10 cellular contexts compared by ENCODE assay signal in genomic region chrX:102765217-102765616, GRCh38. TPM values are rescaled to one million over a fixed set of nuclear protein-coding genes. Genes with fewer than 3 reads are reported as not detected.
DNase-seq lines count a peak whose midpoint lies in the region; ATAC-seq and TF ChIP-seq lines count a peak whose summit lies in the region.
"Had no signal": no experiment of that assay in that cellular context is flagged by ENCODE, and none has a peak within 500 bp of the region (broad histone marks: within the 10 kb centered on the region; RNA-seq: fewer than 3 reads in every experiment).

No MANE protein-coding gene starts in this region.

- H4K20me1 ChIP-seq in GM23338 (replicated peaks; ENCODE audit: insufficient read depth): no peaks in the 10 kb centered on the region

- no peak overlapping the region for H2AFZ ChIP-seq in GM23338

- H3K9me3 ChIP-seq in gastroesophageal sphincter (no peaks in the 10 kb centered on the region), upper lobe of left lung (no peaks in the 10 kb centered on the region)

- H3K4me1 Mint-ChIP-seq in HFFc6 (ENCODE audit: low read depth) (peaks cover 19% of the 10 kb centered on the region), GM23338 (peaks cover 4% of the 10 kb centered on the region; the same call in 1 of the 3 replicates)

- H3K27me3 Mint-ChIP-seq in HFFc6 (ENCODE audit: insufficient read depth) (no peaks in the 10 kb centered on the region), GM23338 (ENCODE audit: insufficient read depth, low read depth, poor library complexity) (peaks cover 4% of the 10 kb centered on the region)
- H3K27me3 Mint-ChIP-seq: central memory CD8-positive, alpha-beta T cell had no signal

- H3K9me3 Mint-ChIP-seq in HFFc6 (no peaks in the 10 kb centered on the region), GM23338 (no peaks in the 10 kb centered on the region)
- H3K9me3 Mint-ChIP-seq: activated T-cell treated with anti-CD3 and anti-CD28 coated beads, Interleukin-2, amount 50 U/mL, for 24 hours; central memory CD8-positive, alpha-beta T cell had no signal

- no peak overlapping the region for H3K4me2 ChIP-seq in GM23338

- TF ChIP-seq CTCF in HFFc6 (IDR thresholded peaks at IDR 0.05) (no peak), gastroesophageal sphincter (IDR thresholded peaks at IDR 0.05) (no peak), upper lobe of left lung (IDR thresholded peaks at IDR 0.05) (no peak), GM23338 (conservative IDR thresholded peaks at IDR 0.05; ENCODE audit: low read depth in 2 of 2) (no peak)

- H3K27ac ChIP-seq in gastroesophageal sphincter: peak overlapping the region in 2 of 4 donors; percentile 19 to 34
- H3K27ac ChIP-seq in upper lobe of left lung: peak overlapping the region in 3 of 4 donors; percentile 11 to 36 (median 16)
- no peak overlapping the region for H3K27ac ChIP-seq in GM23338 (ENCODE audit: low read depth)

- H3K27ac Mint-ChIP-seq in HFFc6 (peak overlapping the region; percentile 88), GM23338 (no peak overlapping the region)
- H3K27ac Mint-ChIP-seq: activated T-cell treated with anti-CD3 and anti-CD28 coated beads, Interleukin-2, amount 50 U/mL, for 24 hours; mesothelial cell of epicardium had no signal

- TF ChIP-seq POLR2A in gastroesophageal sphincter (IDR thresholded peaks at IDR 0.05) (no peak), upper lobe of left lung (IDR thresholded peaks at IDR 0.05) (no peak)

- 10 to 28% methylated on average over 1 to 2 of the region's 2 CpGs for WGBS in gastroesophageal sphincter (ENCODE audit: low coverage in 1 of 2), 2 donors
- 17 to 33% methylated on average over 1 to 2 of the region's 2 CpGs for WGBS in upper lobe of left lung, 2 donors

- no peaks in the 10 kb centered on the region for H3K27me3 ChIP-seq in gastroesophageal sphincter
- H3K27me3 ChIP-seq in upper lobe of left lung: no peaks in the 10 kb centered on the region
- H3K27me3 ChIP-seq in GM23338 (ENCODE audit: insufficient read depth): no peaks in the 10 kb centered on the region

- no peaks in the 10 kb centered on the region for H3K36me3 ChIP-seq in gastroesophageal sphincter
- no peaks in the 10 kb centered on the region for H3K36me3 ChIP-seq in upper lobe of left lung
- H3K36me3 ChIP-seq in GM23338 (ENCODE audit: insufficient read depth): no peaks in the 10 kb centered on the region

- TF ChIP-seq EP300 in gastroesophageal sphincter (IDR thresholded peaks at IDR 0.05) (no peak), upper lobe of left lung (IDR thresholded peaks at IDR 0.05) (no peak)

- DNase-seq in HFFc6: peak; percentile 69
- peak; percentile 45 for DNase-seq in amniotic stem cell (lab: John Stamatoyannopoulos, UW)
- DNase-seq in upper lobe of left lung: no peak
- no peak for DNase-seq in islet precursor cell
- no peak for DNase-seq in GM23338 (ENCODE audit: low spot score)
- DNase-seq: activated T-cell treated with anti-CD3 and anti-CD28 coated beads, Interleukin-2, amount 50 U/mL, for 24 hours had no signal

- ATAC-seq in gastroesophageal sphincter: peak; percentile 51
- ATAC-seq in upper lobe of left lung (ENCODE audit: low FRiP score in 2 of 2): no peak
- no peak for ATAC-seq in GM21786 (IDR thresholded peaks at IDR 0.05; ENCODE audit: unreplicated experiment)
- ATAC-seq in GM23338: no peak

- H3K9me2 ChIP-seq in GM23338 (ENCODE audit: insufficient read depth): no peaks in the 10 kb centered on the region

- H3F3A ChIP-seq in GM23338 (replicated peaks; ENCODE audit: low read depth): no peaks in the 10 kb centered on the region

- peaks cover 10% of the 10 kb centered on the region for H3K79me2 ChIP-seq in GM23338 (replicated peaks; ENCODE audit: insufficient read depth)

- H3K4me3 ChIP-seq in gastroesophageal sphincter: no peak overlapping the region
- no peak overlapping the region for H3K4me3 ChIP-seq in upper lobe of left lung
- no peak overlapping the region for H3K4me3 ChIP-seq in GM23338

- peaks cover 0 to 9% (median 0%) of the 10 kb centered on the region in 3 donors for H3K4me1 ChIP-seq in gastroesophageal sphincter
- peaks cover 0 to 5% (median 2%) of the 10 kb centered on the region in 4 donors for H3K4me1 ChIP-seq in upper lobe of left lung
- H3K4me1 ChIP-seq in GM23338 (ENCODE audit: insufficient read depth): no peaks in the 10 kb centered on the region; the same call in 1 of the 2 replicates

- H3K36me3 Mint-ChIP-seq in HFFc6 (ENCODE audit: low read depth): no peaks in the 10 kb centered on the region
- H3K36me3 Mint-ChIP-seq in GM23338 (ENCODE audit: low read depth): no peaks in the 10 kb centered on the region
- H3K36me3 Mint-ChIP-seq: mesothelial cell of epicardium had no signal

- H3K4me3 Mint-ChIP-seq in HFFc6: peak overlapping the region; percentile 46
- H3K4me3 Mint-ChIP-seq in GM23338: no peak overlapping the region
- H3K4me3 Mint-ChIP-seq: activated T-cell treated with anti-CD3 and anti-CD28 coated beads, Interleukin-2, amount 50 U/mL, for 24 hours; central memory CD8-positive, alpha-beta T cell; mesothelial cell of epicardium had no signal

TF ChIP-seq in GM23338, 12 proteins besides CTCF, POLR2A, EP300 and RAD21 (continues in another document):
- TF ChIP-seq POLR2AphosphoS5 (IDR thresholded peaks at IDR 0.05; ENCODE audit: low read depth): no peak
- no peak for TF ChIP-seq REST (IDR thresholded peaks at IDR 0.05; ENCODE audit: unreplicated experiment)
- TF ChIP-seq EZH2 (IDR thresholded peaks at IDR 0.05; ENCODE audit: low read depth, unreplicated experiment): no peak
- TF ChIP-seq STAT1 (IDR thresholded peaks at IDR 0.05; ENCODE audit: unreplicated experiment): no peak
- no peak for TF ChIP-seq ETS1 (IDR thresholded peaks at IDR 0.05)
- TF ChIP-seq EZH2phosphoT487 (IDR thresholded peaks at IDR 0.05; ENCODE audit: unreplicated experiment): no peak
- TF ChIP-seq ZNF114 (CRISPR knock-in tag; IDR thresholded peaks at IDR 0.05): no peak
- no peak for TF ChIP-seq JUNB (IDR thresholded peaks at IDR 0.05; ENCODE audit: unreplicated experiment)
- no peak for TF ChIP-seq NANOG (IDR thresholded peaks at IDR 0.05; ENCODE audit: borderline replicate concordance)
- no peak for TF ChIP-seq ZNF331 (CRISPR knock-in tag; IDR thresholded peaks at IDR 0.05; ENCODE audit: low read depth)
- TF ChIP-seq CREB1 (CRISPR knock-in tag; IDR thresholded peaks at IDR 0.05; ENCODE audit: low read depth): no peak

RNA-seq across cellular contexts. Expression of gene GPRASP3, which starts 44.7 kb away (rescaled TPM):
- total RNA-seq in HFFc6 (2021; fragmentation: NEBNext Ultra II Directional; extraction: Animal tissue kit (Norgen Biotek cat#: 25700)): 1 to 10 TPM; 1.9 to 5.7 (median 5.4) TPM
- total RNA-seq in gastroesophageal sphincter (1 to 10 TPM; 4.8 to 5.9 (median 5.0) TPM), upper lobe of left lung (1 to 10 TPM; 1.1 to 4.1 (median 3.2) TPM)
- total RNA-seq in GM23338 (2014; rRNA removed; shearing (Covaris generic)): 17.8 and 18.2 TPM in 2 replicates
- 6.4 and 7.9 TPM in 2 replicates for polyA plus RNA-seq in GM23338 (2016; fragmentation: Nextera tagmentation; extraction: Ambion mirVana)

RNA-seq across cellular contexts. Expression of gene GPRASP2, which starts 53.0 kb away (rescaled TPM):
- 10 to 100 TPM in 4 of 6 experiments, 1 to 10 TPM in 2; 7.9 to 15.0 (median 12.4) TPM for total RNA-seq in HFFc6 (2021; fragmentation: NEBNext Ultra II Directional; extraction: Animal tissue kit (Norgen Biotek cat#: 25700))
- total RNA-seq in gastroesophageal sphincter: 10 to 100 TPM; 12.6 to 14.3 (median 13.4) TPM
- 1 to 10 TPM; 3.3 to 9.1 (median 5.6) TPM for total RNA-seq in upper lobe of left lung
- 18.0 and 22.4 TPM in 2 replicates for total RNA-seq in GM23338 (2014; rRNA removed; shearing (Covaris generic))
- polyA plus RNA-seq in GM23338 (2016; fragmentation: Nextera tagmentation; extraction: Ambion mirVana): 4.0 and 4.9 TPM in 2 replicates

Comparison
In these comparisons a context has a peak if more than half of its experiments do, and no peak if none do; other contexts are left out.
1. DNase-seq: peak in HFFc6 (single experiment) and amniotic stem cell (single experiment); none in upper lobe of left lung (0 of 2), islet precursor cell (single experiment) and GM23338 (single experiment).